Comparison of ENCODE assay signal across 8 cellular contexts in genomic region chr1:1308756-1309524, GRCh38. TPM values are rescaled to one million over a fixed set of nuclear protein-coding genes. Genes with fewer than 3 reads are reported as not detected.
DNase-seq lines count a peak whose midpoint lies in the region; ATAC-seq and TF ChIP-seq lines count a peak whose summit lies in the region.

No MANE protein-coding gene starts in this region.

- no peak for DNase-seq in CD8-positive, alpha-beta T cell
- DNase-seq in Peyer's patch (peak in 2 of 3 donors; percentile 60 to 72), NCI-H1048 (lab: John Stamatoyannopoulos, UW) (no peak), GM10266 (ENCODE audit: extremely low spot score) (no peak), midbrain (lab: John Stamatoyannopoulos, UW) (no peak)

- no peak for TF ChIP-seq POLR2A in Peyer's patch (IDR thresholded peaks at IDR 0.05)

- H3K27me3 ChIP-seq in CD8-positive, alpha-beta T cell (ENCODE audit: insufficient read depth, low read length), result no peaks in the 10 kb centered on the region
- H3K27me3 ChIP-seq in Peyer's patch (no peaks in the 10 kb centered on the region), duodenal mucosa (ENCODE audit: control insufficient read depth in 1 of 2, insufficient read depth in 2 of 2, low read length in 2 of 2) (no peaks in the 10 kb centered on the region), mucosa of stomach (ENCODE audit: control insufficient read depth, insufficient read depth, low read length) (no peaks in the 10 kb centered on the region)

- H3K4me3 ChIP-seq in CD8-positive, alpha-beta T cell (ENCODE audit: low read depth, low read length), result peak overlapping the region; percentile 94
- H3K4me3 ChIP-seq in Peyer's patch, result peak overlapping the region; percentile 77 to 96 (median 83)
- H3K4me3 ChIP-seq in duodenal mucosa (ENCODE audit: low read depth in 1 of 2, low read length in 2 of 2), result peak overlapping the region; percentile 72 to 74
- H3K4me3 ChIP-seq in mucosa of stomach (ENCODE audit: low read length), result peak overlapping the region; percentile 22

- H3K27ac Mint-ChIP-seq in CD8-positive, alpha-beta T cell, result peak overlapping the region; percentile 90

- no peak for ATAC-seq in CD8-positive, alpha-beta T cell
- peak; percentile 6 for ATAC-seq in GM21526 (IDR thresholded peaks at IDR 0.05; ENCODE audit: low FRiP score, unreplicated experiment)

- no peak for TF ChIP-seq CTCF in CD8-positive, alpha-beta T cell (IDR thresholded peaks at IDR 0.05)
- no peak for TF ChIP-seq CTCF in Peyer's patch (IDR thresholded peaks at IDR 0.05)
- TF ChIP-seq CTCF in GM10266 (IDR thresholded peaks at IDR 0.05; ENCODE audit: control insufficient read depth, insufficient read depth, low read depth, missing control alignments), result no peak

- CTCF ChIA-PET in CD8-positive, alpha-beta T cell (lab: Charles Lee), result interaction anchor here (1.2 kb wide), 1 partner anchor 63 kb away, joined by 3 read pairs; no protein-coding TSS in a partner anchor

- no peaks in the 10 kb centered on the region for H3K27me3 Mint-ChIP-seq in CD8-positive, alpha-beta T cell (ENCODE audit: low read depth)

- no peaks in the 10 kb centered on the region for H3K9me3 Mint-ChIP-seq in CD8-positive, alpha-beta T cell

- peaks cover 35% of the 10 kb centered on the region for H3K4me1 ChIP-seq in CD8-positive, alpha-beta T cell (ENCODE audit: insufficient read depth, low read length)
- H3K4me1 ChIP-seq in Peyer's patch, result peaks cover 12 to 48% (median 38%) of the 10 kb centered on the region in 4 donors
- peaks cover 36 to 38% of the 10 kb centered on the region in 2 donors for H3K4me1 ChIP-seq in duodenal mucosa (ENCODE audit: control insufficient read depth in 1 of 2, insufficient read depth in 2 of 2, low read length in 2 of 2)
- peaks cover 39% of the 10 kb centered on the region for H3K4me1 ChIP-seq in mucosa of stomach (ENCODE audit: control insufficient read depth, insufficient read depth, low read length)

- intact Hi-C loops in CD8-positive, alpha-beta T cell (cut with DNase I, micrococcal nuclease), result loop anchor here (1.0 to 5.0 kb wide), 15 partner anchors 15 to 608 kb away; partner anchors contain the start of genes AURKAIP1 (in 2 of the 2), C1orf159 (in 2 of the 2), CPTP (in 2 of the 2) and INTS11 (in 2 of the 2)

- H3K9me3 ChIP-seq in CD8-positive, alpha-beta T cell (ENCODE audit: low read length), result no peaks in the 10 kb centered on the region
- no peaks in the 10 kb centered on the region for H3K9me3 ChIP-seq in Peyer's patch
- no peaks in the 10 kb centered on the region for H3K9me3 ChIP-seq in duodenal mucosa (ENCODE audit: control insufficient read depth in 1 of 2, low read length in 2 of 2)
- H3K9me3 ChIP-seq in mucosa of stomach (ENCODE audit: control insufficient read depth, low read length), result no peaks in the 10 kb centered on the region

- POLR2A ChIA-PET in CD8-positive, alpha-beta T cell (lab: Charles Lee), result interaction anchor here (0.8 to 1.2 kb wide), 4 partner anchors 37 to 90 kb away, joined by 3 to 4 read pairs (median 3); partner anchors contain the start of gene CCNL2

- peaks cover 20% of the 10 kb centered on the region for H3K4me1 Mint-ChIP-seq in CD8-positive, alpha-beta T cell (ENCODE audit: low read depth)

- peak overlapping the region; percentile 69 for H3K27ac ChIP-seq in CD8-positive, alpha-beta T cell (ENCODE audit: low read depth, low read length)
- H3K27ac ChIP-seq in Peyer's patch, result peak overlapping the region; percentile 89 to 94 (median 92)
- H3K27ac ChIP-seq in duodenal mucosa (ENCODE audit: low read depth, low read length), result peak overlapping the region; percentile 66

- H3K4me3 Mint-ChIP-seq in CD8-positive, alpha-beta T cell, result peak overlapping the region; percentile 86

- peaks cover 14% of the 10 kb centered on the region for H3K36me3 ChIP-seq in CD8-positive, alpha-beta T cell (ENCODE audit: insufficient read depth, low read length)
- H3K36me3 ChIP-seq in Peyer's patch (peaks cover 0 to 39% (median 0%) of the 10 kb centered on the region in 3 donors), duodenal mucosa (ENCODE audit: control insufficient read depth in 1 of 2, insufficient read depth in 2 of 2, low read length in 2 of 2) (peaks cover 4 to 35% of the 10 kb centered on the region in 2 donors), mucosa of stomach (ENCODE audit: control insufficient read depth, insufficient read depth, low read length) (peaks cover 8% of the 10 kb centered on the region)

- H3K9ac ChIP-seq in duodenal mucosa (ENCODE audit: low read depth in 1 of 2, low read length in 2 of 2), result peak overlapping the region; percentile 48 to 54
- peak overlapping the region; percentile 61 for H3K9ac ChIP-seq in mucosa of stomach (ENCODE audit: low read length)

- H3K36me3 Mint-ChIP-seq in CD8-positive, alpha-beta T cell, result peaks cover 21% of the 10 kb centered on the region

RNA-seq across cellular contexts. Expression of gene PUSL1, which starts 0.5 kb away (rescaled TPM):
- 10 to 100 TPM; 17.1 to 17.5 TPM for total RNA-seq in CD8-positive, alpha-beta T cell
- total RNA-seq in Peyer's patch, result 10 to 100 TPM; 12.4 to 38.9 (median 24.4) TPM

RNA-seq across cellular contexts. Expression of gene ACAP3, which starts 1.2 kb away (rescaled TPM):
- 10 to 100 TPM; 46.6 to 47.5 TPM for total RNA-seq in CD8-positive, alpha-beta T cell
- 100 to 1,000 TPM in 2 of 4 donors, 10 to 100 TPM in 2; 78.1 to 156 (median 110) TPM for total RNA-seq in Peyer's patch

RNA-seq across cellular contexts. Expression of gene INTS11, which starts 15.5 kb away (rescaled TPM):
- 100 to 1,000 TPM; 139 to 156 TPM for total RNA-seq in CD8-positive, alpha-beta T cell
- total RNA-seq in Peyer's patch, result 100 to 1,000 TPM; 146 to 359 (median 273) TPM

RNA-seq across cellular contexts. Expression of gene CPTP, which starts 15.7 kb away (rescaled TPM):
- total RNA-seq in CD8-positive, alpha-beta T cell, result 1 to 10 TPM; 7.3 to 7.9 TPM
- total RNA-seq in Peyer's patch, result 10 to 100 TPM; 10.7 to 94.0 (median 84.6) TPM

RNA-seq across cellular contexts. Expression of gene TAS1R3, which starts 22.1 kb away (rescaled TPM):
- under 1 TPM; 0.58 to 0.73 TPM for total RNA-seq in CD8-positive, alpha-beta T cell
- 1 to 10 TPM; 2.1 to 5.8 (median 3.0) TPM for total RNA-seq in Peyer's patch

Comparison
In these comparisons a context has a peak if more than half of its experiments do, and no peak if none do; other contexts are left out.
1. DNase-seq: peak in Peyer's patch (2 of 3); none in CD8-positive, alpha-beta T cell (0 of 7), NCI-H1048 (single experiment), GM10266 (single experiment) and midbrain (single experiment).
2. H3K4me3 ChIP-seq: peak in every context shown above with its lines; median percentile 94 in CD8-positive, alpha-beta T cell; 83 in Peyer's patch; 73 in duodenal mucosa; 22 in mucosa of stomach.
3. Peak in every context shown above with its lines, with median percentiles within 50 percentile points of each other: H3K27ac ChIP-seq.